8 cellular contexts compared by ENCODE assay signal in genomic region chr1:169484683-169485426, GRCh38. TPM values are rescaled to one million over a fixed set of nuclear protein-coding genes. Genes with fewer than 3 reads are reported as not detected.
A peak's percentile ranks its signal among the peaks of the same experiment; 100 is the strongest.
DNase-seq lines count a peak whose midpoint lies in the region; ATAC-seq, FAIRE-seq and TF ChIP-seq lines count a peak whose summit lies in the region.

No MANE protein-coding gene starts in this region.

- H3K4me3 ChIP-seq in keratinocyte (ENCODE audit: control insufficient read depth in 2 of 3, extremely low read depth in 1 of 3, insufficient read depth in 2 of 3, low read depth in 1 of 3, low read length in 3 of 3) = peak overlapping the region; percentile 76 to 93 (median 80)

- dilution Hi-C loops in keratinocyte (cut with MboI; ENCODE audit: extremely low pct_ligation_motif_present, low sequenced_read_pairs) = no loop called here

- ATAC-seq in GM21619 (IDR thresholded peaks at IDR 0.05; ENCODE audit: unreplicated experiment) = peak; percentile 18

- H3K9ac ChIP-seq in keratinocyte (ENCODE audit: control insufficient read depth, extremely low read depth, insufficient read depth, low read length) = peak overlapping the region; percentile 93

- peak overlapping the region; percentile 87 for H3K27ac ChIP-seq in caudate nucleus (ENCODE audit: low read depth, low read length)
- H3K27ac ChIP-seq in keratinocyte (ENCODE audit: control insufficient read depth, insufficient read depth, low read length) = peak overlapping the region; percentile 96

- FAIRE-seq in keratinocyte (lab: Jason Lieb, UNC) = no peak

- H3K4me1 ChIP-seq in keratinocyte (ENCODE audit: control insufficient read depth, extremely low read depth, insufficient read depth, low read length) = peaks cover 28% of the 10 kb centered on the region

- H3K79me2 ChIP-seq in keratinocyte (ENCODE audit: control insufficient read depth, insufficient read depth, low read length) = peaks cover 27% of the 10 kb centered on the region

- DNase-seq in EL = peak; percentile 55
- peak; percentile 57 for DNase-seq in KBM-7
- peak; percentile 42 for DNase-seq in SW480 (ENCODE audit: low spot score)
- DNase-seq in caudate nucleus (lab: John Stamatoyannopoulos, UW) = peak in 17 of 61 donors; percentile 27 to 67 (median 46)
- DNase-seq in keratinocyte (ENCODE audit: low read depth, low spot score) = no peak
- DNase-seq in stimulated activated CD4-positive, alpha-beta T cell treated with anti-CD3 and anti-CD28 coated beads, Interleukin-12 subunit alpha, Interleukin-12 subunit beta, amount 100 ng/mL, for 4 hours = peak; percentile 26
- no peak for DNase-seq in mesenteric fat pad (ENCODE audit: low spot score)

- peak overlapping the region; percentile 88 for H2AFZ ChIP-seq in keratinocyte (ENCODE audit: control insufficient read depth, low read length)

- no peaks in the 10 kb centered on the region for H4K20me1 ChIP-seq in keratinocyte (ENCODE audit: control insufficient read depth, extremely low read depth, insufficient read depth, low read length)

- H3K27me3 ChIP-seq in keratinocyte (ENCODE audit: control insufficient read depth, extremely low read depth, insufficient read depth, low read length) = no peaks in the 10 kb centered on the region

- no peaks in the 10 kb centered on the region for H3K9me3 ChIP-seq in keratinocyte (ENCODE audit: control insufficient read depth, low read depth, low read length)

- no peaks in the 10 kb centered on the region for H3K9me1 ChIP-seq in keratinocyte (ENCODE audit: control insufficient read depth, extremely low read depth, insufficient read depth, low read length)

- no peak for TF ChIP-seq CTCF in keratinocyte (optimal IDR thresholded peaks at IDR 0.05 in 1 of 3, IDR thresholded peaks at IDR 0.05 in 1 of 3, conservative IDR thresholded peaks at IDR 0.05 in 1 of 3; ENCODE audit: extremely low read depth in 1 of 3, insufficient read depth in 2 of 3, low read length in 3 of 3)

- H3K36me3 ChIP-seq in keratinocyte (ENCODE audit: control insufficient read depth in 2 of 2, extremely low read depth in 1 of 2, insufficient read depth in 2 of 2, low read length in 2 of 2) = no peaks in the 10 kb centered on the region

- in situ Hi-C loops in KBM-7 (cut with MboI; ENCODE audit: low pct_unique_long_range_greater_than_20kb, low sequenced_read_pairs) = no loop called here

- H3K4me2 ChIP-seq in keratinocyte (ENCODE audit: control insufficient read depth, extremely low read depth, insufficient read depth, low read depth, low read length) = peak overlapping the region; percentile 94

RNA-seq across cellular contexts. Expression of gene SLC19A2, which starts 0.9 kb away (rescaled TPM):
- polyA plus RNA-seq in keratinocyte = 6.8 to 12.4 TPM (median 11.9 TPM) in 3 replicates
- polyA plus RNA-seq in keratinocyte (2011; ENCODE audit: low read depth) = 11.2 TPM
- polyA plus RNA-seq in keratinocyte (2011; cell fraction: cytosol; rRNA removed) = 2.3 and 5.3 TPM in 2 replicates
- polyA plus RNA-seq in keratinocyte (2011; cell fraction: nucleus; rRNA removed) = 13.2 and 18.6 TPM in 2 replicates
- polyA plus RNA-seq in keratinocyte (2012; ENCODE audit: low replicate concordance) = 3.8 and 16.1 TPM in 2 replicates
- polyA minus RNA-seq in keratinocyte = 6.3 to 19.9 TPM (median 15.1 TPM) in 3 replicates
- polyA minus RNA-seq in keratinocyte (2011; cell fraction: cytosol; rRNA and poly(A)+ RNA removed) = 3.3 TPM
- 15.9 and 26.6 TPM in 2 replicates for polyA minus RNA-seq in keratinocyte (2011; cell fraction: nucleus; rRNA and poly(A)+ RNA removed)
- 53.9 TPM for total RNA-seq in mesenteric fat pad

RNA-seq across cellular contexts. Expression of gene CCDC181, which starts 57.6 kb away (rescaled TPM):
- not detected in 3 replicates for polyA plus RNA-seq in keratinocyte
- polyA plus RNA-seq in keratinocyte (2011; ENCODE audit: low read depth) = 0.22 TPM
- polyA plus RNA-seq in keratinocyte (2011; cell fraction: cytosol; rRNA removed) = not detected in 2 replicates
- polyA plus RNA-seq in keratinocyte (2011; cell fraction: nucleus; rRNA removed) = not detected in 2 replicates
- polyA plus RNA-seq in keratinocyte (2012; ENCODE audit: low replicate concordance) = 0.06 and 0.07 TPM in 2 replicates
- polyA minus RNA-seq in keratinocyte = not detected in 3 replicates
- polyA minus RNA-seq in keratinocyte (2011; cell fraction: cytosol; rRNA and poly(A)+ RNA removed) = not detected
- 0.32 TPM in 1 of 2 replicates, not detected in the other for polyA minus RNA-seq in keratinocyte (2011; cell fraction: nucleus; rRNA and poly(A)+ RNA removed)
- 0.58 TPM for total RNA-seq in mesenteric fat pad

Comparison
In these comparisons a context has a peak if more than half of its experiments do, and no peak if none do; other contexts are left out.
1. DNase-seq: peak in EL (single experiment), KBM-7 (single experiment), SW480 (single experiment) and stimulated activated CD4-positive, alpha-beta T cell treated with anti-CD3 and anti-CD28 coated beads, Interleukin-12 subunit alpha, Interleukin-12 subunit beta, amount 100 ng/mL, for 4 hours (single experiment); none in keratinocyte (single experiment) and mesenteric fat pad (single experiment).